ENCODE assay signal across 17 cellular contexts in the genomic region with DNA sequence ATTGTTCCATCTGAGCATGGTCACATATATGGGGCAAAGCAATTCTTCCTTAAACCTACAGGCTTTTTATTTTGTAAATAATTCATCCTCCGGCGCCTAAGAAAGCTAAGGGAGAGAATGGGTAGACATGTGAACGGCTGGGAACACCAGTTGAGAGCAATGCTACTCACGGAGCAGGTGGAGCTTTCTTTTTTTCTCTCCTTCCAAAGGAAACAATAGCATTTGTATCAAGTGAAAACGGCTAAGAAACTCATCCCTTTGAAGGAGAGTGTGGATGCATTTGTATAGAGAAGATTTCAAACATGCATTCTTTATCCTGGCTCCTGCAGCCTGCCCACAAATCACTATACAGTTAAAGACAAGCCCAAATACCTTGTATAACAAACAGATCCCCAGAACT.
DNase-seq lines count a peak whose midpoint lies in the region; ATAC-seq, FAIRE-seq and TF ChIP-seq lines count a peak whose summit lies in the region.
"Had no signal": no experiment of that assay in that cellular context is flagged by ENCODE, and none has a peak within 500 bp of the region (broad histone marks: within the 10 kb centered on the region; RNA-seq: fewer than 3 reads in every experiment).

No MANE protein-coding gene starts in this region.

- peaks cover 0 to 5% of the 10 kb centered on the region in 2 experiments; a peak in 2 of 4 replicates for H3K79me2 ChIP-seq in H1 (ENCODE audit: control insufficient read depth in 1 of 2, insufficient read depth in 2 of 2, low read length in 2 of 2)

- WGBS in HUES64 = 26% methylated on average over 4 of the region's 5 CpGs
- 6% methylated on average over 5 of the region's 5 CpGs; no CpG with 5 or more reads in 1 of the 2 experiments for WGBS in H1 (ENCODE audit: extremely low coverage in 1 of 2, insufficient coverage in 1 of 2, insufficient read length in 1 of 2, insufficient replicate concordance in 2 of 2, low coverage in 1 of 2, low lambda C conversion rate in 2 of 2, missing lambda C conversion rate in 1 of 2), 2 experiments
- WGBS in transverse colon (ENCODE audit: low coverage in 1 of 2), 2 donors = 70 to 100% methylated on average over 2 to 5 of the region's 5 CpGs

- H2BK5ac ChIP-seq in H1 (ENCODE audit: low read depth, low read length) = peak overlapping the region; percentile 50; the same call in 1 of the 2 replicates

- POLR2A ChIA-PET in H1 (lab: Charles Lee; ENCODE audit: partially characterized antibody) = interaction anchor here (0.6 to 1.3 kb wide), 6 partner anchors 9 to 241 kb away, joined by 3 to 6 read pairs (median 3); no protein-coding TSS in a partner anchor

- no peaks in the 10 kb centered on the region for H3K36me3 Mint-ChIP-seq in stimulated activated naive B cell treated with anti-CD40 and anti-IgM and Interleukin-4, amounts not matched to agents 10 μg/mL and 1 μg/mL and 100 μg/mL, for 72 hours
- H3K36me3 Mint-ChIP-seq: IgD-negative memory B cell had no signal

- H3K27me3 Mint-ChIP-seq in stimulated activated naive B cell treated with anti-CD40 and anti-IgM and Interleukin-4, amounts not matched to agents 10 μg/mL and 1 μg/mL and 100 μg/mL, for 72 hours = no peaks in the 10 kb centered on the region
- H3K27me3 Mint-ChIP-seq: IgD-negative memory B cell had no signal

- peaks cover 0 to under 1% of the 10 kb centered on the region in 2 donors for H3K9me3 Mint-ChIP-seq in stimulated activated naive B cell treated with anti-CD40 and anti-IgM and Interleukin-4, amounts not matched to agents 10 μg/mL and 1 μg/mL and 100 μg/mL, for 72 hours

- H3K4me3 ChIP-seq in HUES64 (ENCODE audit: low read length) = peak overlapping the region; percentile 30
- peak overlapping the region in 1 of 4 experiments; percentile 36; a peak in 2 of 8 replicates for H3K4me3 ChIP-seq in H1 (ENCODE audit: extremely low read depth in 1 of 4, insufficient read depth in 2 of 4, low read depth in 3 of 4, low read length in 4 of 4)
- H3K4me3 ChIP-seq in muscle layer of colon (ENCODE audit: low read depth in 1 of 2, low read length in 2 of 2) = peak overlapping the region in 1 of 2 donors; percentile 7
- H3K4me3 ChIP-seq in transverse colon = no peak overlapping the region
- H3K4me3 ChIP-seq: GM23248, Peyer's patch had no signal

- no peak overlapping the region for H3K4me3 Mint-ChIP-seq in stimulated activated naive B cell treated with anti-CD40 and anti-IgM and Interleukin-4, amounts not matched to agents 10 μg/mL and 1 μg/mL and 100 μg/mL, for 72 hours
- H3K4me3 Mint-ChIP-seq: IgD-negative memory B cell had no signal

- no peak for TF ChIP-seq POLR2A in H1 (IDR thresholded peaks at IDR 0.05; ENCODE audit: control extremely low read depth in 1 of 2, low read depth in 2 of 2, low read length in 2 of 2)
- TF ChIP-seq POLR2A in transverse colon (IDR thresholded peaks at IDR 0.05) = no peak

- no peak overlapping the region for H3K14ac ChIP-seq in H1 (ENCODE audit: insufficient read length)

- H2BK15ac ChIP-seq in H1 (ENCODE audit: low read length) = no peak overlapping the region

- no peak overlapping the region for H2AK5ac ChIP-seq in H1 (ENCODE audit: low read depth, low read length)

- H3K23ac ChIP-seq in H1 (ENCODE audit: insufficient read length) = no peak overlapping the region

- no peak overlapping the region for H2AFZ ChIP-seq in H1 (ENCODE audit: low read length)
- H2AFZ ChIP-seq: GM23248 had no signal

- peak overlapping the region; percentile 51 for H3K9ac ChIP-seq in HUES64 (ENCODE audit: low read depth, low read length)
- H3K9ac ChIP-seq in H1 (replicated peaks in 1 of 4; ENCODE audit: extremely low read depth in 1 of 4, low read depth in 3 of 4, low read length in 3 of 4) = no peak overlapping the region
- no peak overlapping the region for H3K9ac ChIP-seq in muscle layer of colon (ENCODE audit: low read length)
- H3K9ac ChIP-seq: GM23248 had no signal

- TF ChIP-seq EP300 in H1 (IDR thresholded peaks at IDR 0.05; ENCODE audit: borderline replicate concordance in 1 of 2, low read depth in 2 of 2, low read length in 2 of 2) (no peak), transverse colon (IDR thresholded peaks at IDR 0.05; ENCODE audit: low read depth) (no peak)

- H2BK120ac ChIP-seq in H1 (replicated peaks; ENCODE audit: low read depth, low read length) = no peak overlapping the region

- peak overlapping the region; percentile 65 for H4K5ac ChIP-seq in H1 (ENCODE audit: insufficient read length, low read depth, low read length)

- H3K4me2 ChIP-seq in H1 (ENCODE audit: insufficient read depth in 1 of 2, low read depth in 2 of 2, low read length in 2 of 2) = peak overlapping the region; percentile 62 to 75

- H3K56ac ChIP-seq in H1 (replicated peaks; ENCODE audit: insufficient read length, low read depth, low read length) = no peak overlapping the region

- no peaks in the 10 kb centered on the region for H3K79me1 ChIP-seq in H1 (ENCODE audit: low read depth, low read length)

- H3K18ac ChIP-seq in H1 (ENCODE audit: extremely low read depth, low read length) = no peak overlapping the region; the same call in 1 of the 2 replicates

- H3K4me1 ChIP-seq in HUES64 (ENCODE audit: insufficient read depth, low read length) (peaks cover 46% of the 10 kb centered on the region), H1 (replicated peaks in 1 of 4; ENCODE audit: control insufficient read depth in 3 of 4, insufficient read depth in 4 of 4, low read length in 3 of 4) (peaks cover 23 to 29% (median 27%) of the 10 kb centered on the region in 4 experiments), muscle layer of colon (ENCODE audit: insufficient read depth, low read length) (peaks cover 22% of the 10 kb centered on the region), transverse colon (peaks cover 0 to 5% (median 0%) of the 10 kb centered on the region in 4 donors)
- H3K4me1 ChIP-seq: Caco-2, Peyer's patch had no signal

- H3K36me3 ChIP-seq in HUES64 (ENCODE audit: insufficient read depth, low read length) (no peaks in the 10 kb centered on the region), H1 (ENCODE audit: control insufficient read depth in 2 of 4, insufficient read depth in 4 of 4, low read length in 3 of 4) (no peaks in the 10 kb centered on the region), muscle layer of colon (ENCODE audit: insufficient read depth, low read length) (no peaks in the 10 kb centered on the region), transverse colon (no peaks in the 10 kb centered on the region)
- H3K36me3 ChIP-seq: Peyer's patch had no signal

- no peaks in the 10 kb centered on the region for H3K4me1 Mint-ChIP-seq in stimulated activated naive B cell treated with anti-CD40 and anti-IgM and Interleukin-4, amounts not matched to agents 10 μg/mL and 1 μg/mL and 100 μg/mL, for 72 hours
- H3K4me1 Mint-ChIP-seq: IgD-negative memory B cell had no signal

- H4K20me1 ChIP-seq in H1 (replicated peaks in 1 of 2; ENCODE audit: control insufficient read depth in 1 of 2, insufficient read depth in 2 of 2, low read length in 2 of 2) = no peaks in the 10 kb centered on the region

- H3K23me2 ChIP-seq in H1 (ENCODE audit: low read depth, low read length) = 0 out of 2 replicates have a peak, but pooled peaks cover 3% of the 10 kb centered on the region

- TF ChIP-seq RAD21 in H1 (IDR thresholded peaks at IDR 0.05 in 1 of 2, conservative IDR thresholded peaks at IDR 0.05 in 1 of 2; ENCODE audit: low read depth in 2 of 2, low read length in 2 of 2) = no peak

- no peaks in the 10 kb centered on the region for H3K9me3 ChIP-seq in HUES64 (ENCODE audit: insufficient read depth, low read depth, low read length)
- H3K9me3 ChIP-seq in H1 (ENCODE audit: insufficient read depth in 2 of 2, low read depth in 1 of 2, low read length in 1 of 2) = no peaks in the 10 kb centered on the region
- H3K9me3 ChIP-seq in muscle layer of colon (ENCODE audit: low read length) = no peaks in the 10 kb centered on the region
- H3K9me3 ChIP-seq in transverse colon = no peaks in the 10 kb centered on the region
- H3K9me3 ChIP-seq: Caco-2, Peyer's patch had no signal

- DNase-seq in H1 (ENCODE audit: low read depth in 1 of 2, low spot score in 2 of 2) (no peak), transverse colon (no peak)
- no peak for DNase-seq in stimulated activated naive B cell treated with anti-CD40 and anti-IgM and Interleukin-4, amounts not matched to agents 10 μg/mL and 1 μg/mL and 100 μg/mL, for 72 hours
- DNase-seq: AML-193, Caco-2, GM23248, NCI-H1417, NCI-H1930, NCI-H510A, Peyer's patch, Right ventricle myocardium superior had no signal

- peak overlapping the region; percentile 89; the same call in 1 of the 2 replicates for H3K27ac ChIP-seq in HUES64 (ENCODE audit: low read depth, low read length)
- H3K27ac ChIP-seq in H1 (ENCODE audit: low read depth, low read length) = no peak overlapping the region
- peak overlapping the region; percentile 73 for H3K27ac ChIP-seq in muscle layer of colon (ENCODE audit: low read depth, low read length)
- H3K27ac ChIP-seq in transverse colon = peak overlapping the region in 3 of 4 donors; percentile 41 to 62 (median 55)
- H3K27ac ChIP-seq: GM23248, Peyer's patch had no signal

- no peak overlapping the region for H4K91ac ChIP-seq in H1 (replicated peaks; ENCODE audit: insufficient read length, low read length)

- no peak overlapping the region for H4K8ac ChIP-seq in H1 (ENCODE audit: extremely low read depth, insufficient read depth, low read length)

- CTCF ChIA-PET in H1 (lab: Charles Lee; ENCODE audit: partially characterized antibody) = interaction anchor here (0.5 to 2.2 kb wide), 5 partner anchors 12 to 961 kb away, joined by 3 to 9 read pairs (median 4); no protein-coding TSS in a partner anchor

- ATAC-seq in GM21825 (IDR thresholded peaks at IDR 0.05; ENCODE audit: unreplicated experiment) = no peak
- ATAC-seq in stimulated activated naive B cell treated with anti-CD40 and anti-IgM and Interleukin-4, amounts not matched to agents 10 μg/mL and 1 μg/mL and 100 μg/mL, for 72 hours (replicated peaks) = no peak
- no peak for ATAC-seq in HG03095 (IDR thresholded peaks at IDR 0.05; ENCODE audit: unreplicated experiment)

- H3K27me3 ChIP-seq in HUES64 (ENCODE audit: insufficient read depth, low read length) = no peaks in the 10 kb centered on the region
- no peaks in the 10 kb centered on the region for H3K27me3 ChIP-seq in H1 (replicated peaks in 1 of 4; ENCODE audit: control insufficient read depth in 3 of 4, extremely low read depth in 1 of 4, insufficient read depth in 3 of 4, low read length in 3 of 4)
- no peaks in the 10 kb centered on the region for H3K27me3 ChIP-seq in muscle layer of colon (ENCODE audit: control insufficient read depth in 1 of 2, insufficient read depth in 2 of 2, low read length in 2 of 2)
- H3K27me3 ChIP-seq in transverse colon = no peaks in the 10 kb centered on the region
- H3K27me3 ChIP-seq: Peyer's patch had no signal

- H2BK20ac ChIP-seq in H1 (ENCODE audit: low read length) = no peak overlapping the region

- no peak for TF ChIP-seq CTCF in H1 (IDR thresholded peaks at IDR 0.05; ENCODE audit: control extremely low read depth in 1 of 3, insufficient read depth in 1 of 3, low read depth in 1 of 3, low read length in 3 of 3)
- no peak for TF ChIP-seq CTCF in transverse colon (IDR thresholded peaks at IDR 0.05)

- intact Hi-C loops in transverse colon (cut with DNase I; ENCODE audit: low total_unique reads) = no loop called here

- H3K4ac ChIP-seq in H1 (replicated peaks; ENCODE audit: insufficient read length, low read depth, low read length) = peak overlapping the region; percentile 64

- H2BK12ac ChIP-seq in H1 (ENCODE audit: low read depth, low read length) = no peak overlapping the region

- peak; percentile 42 for FAIRE-seq in H1 (lab: Jason Lieb, UNC)
- FAIRE-seq: GM18507 had no signal

- in situ Hi-C loops in transverse colon (cut with MboI; ENCODE audit: low pct_ligation_motif_present in 1 of 4, low pct_unique_long_range_greater_than_20kb in 1 of 4, low sequenced_read_pairs in 3 of 4) = loop anchor here in 2 of 4 donors (25.0 kb wide), 2 partner anchors 714 to 864 kb away; a partner anchor contains a TSS

- no peak overlapping the region for H3K27ac Mint-ChIP-seq in stimulated activated naive B cell treated with anti-CD40 and anti-IgM and Interleukin-4, amounts not matched to agents 10 μg/mL and 1 μg/mL and 100 μg/mL, for 72 hours
- H3K27ac Mint-ChIP-seq: IgD-negative memory B cell had no signal
